ENCODE assay signal across 2 cellular contexts in genomic region chr6:25125736-25126135, GRCh38.
A peak's percentile ranks its signal among the peaks of the same experiment; 100 is the strongest.
TF ChIP-seq lines count a peak whose summit lies in the region.

No MANE protein-coding gene starts in this region.

TF ChIP-seq in HepG2, 621 proteins besides CTCF, POLR2A, EP300 and RAD21:
- TF ChIP-seq ZNF776 (CRISPR knock-in tag; IDR thresholded peaks at IDR 0.05) (no peak), HNF4A (CRISPR knock-in tag; IDR thresholded peaks at IDR 0.05) (peak; percentile 24; the same call in 1 of the 2 replicates)

TF ChIP-seq in K562, 482 proteins besides CTCF, POLR2A, EP300 and RAD21:
- TF ChIP-seq ZBTB9 (CRISPR knock-in tag; IDR thresholded peaks at IDR 0.05) = no peak
- TF ChIP-seq ZNF24 (IDR thresholded peaks at IDR 0.05) = no peak
- TF ChIP-seq MEF2D (tag; conservative IDR thresholded peaks at IDR 0.05; ENCODE audit: low read depth) = no peak
- TF ChIP-seq ZNF561 (CRISPR knock-in tag; conservative IDR thresholded peaks at IDR 0.05) = no peak
- no peak for TF ChIP-seq SREBF2 (CRISPR knock-in tag; IDR thresholded peaks at IDR 0.05)
- TF ChIP-seq ZFX (CRISPR knock-in tag; IDR thresholded peaks at IDR 0.05) = no peak
- TF ChIP-seq BCL6 (CRISPR knock-in tag; IDR thresholded peaks at IDR 0.05) = no peak
- TF ChIP-seq NFYB (IDR thresholded peaks at IDR 0.05; ENCODE audit: extremely low read depth, insufficient read length) = no peak
- TF ChIP-seq ELF1 (tag; IDR thresholded peaks at IDR 0.05) = no peak
- TF ChIP-seq NR2F6 (CRISPR knock-in tag; IDR thresholded peaks at IDR 0.05) = no peak
- TF ChIP-seq ZNF764 (CRISPR knock-in tag; IDR thresholded peaks at IDR 0.05; ENCODE audit: low read depth) = no peak
- no peak for TF ChIP-seq SMARCE1 (IDR thresholded peaks at IDR 0.05)
- TF ChIP-seq ETS1 (conservative IDR thresholded peaks at IDR 0.05; ENCODE audit: control insufficient read depth, low read depth, low read length) = no peak
- TF ChIP-seq ID3 (CRISPR knock-in tag; IDR thresholded peaks at IDR 0.05) = no peak
- no peak for TF ChIP-seq ID3 (tag; IDR thresholded peaks at IDR 0.05)
- no peak for TF ChIP-seq TOE1 (IDR thresholded peaks at IDR 0.05; ENCODE audit: borderline replicate concordance)
- no peak for TF ChIP-seq TOE1 (CRISPR knock-in tag; IDR thresholded peaks at IDR 0.05; ENCODE audit: borderline replicate concordance, low read depth)
- no peak for TF ChIP-seq ZNF12 (CRISPR knock-in tag; IDR thresholded peaks at IDR 0.05)
- TF ChIP-seq ZNF184 (CRISPR knock-in tag; IDR thresholded peaks at IDR 0.05) = no peak
- no peak for TF ChIP-seq CEBPB (tag; IDR thresholded peaks at IDR 0.05)
- TF ChIP-seq TBL1XR1 (IDR thresholded peaks at IDR 0.05; ENCODE audit: low read length in 2 of 2) = no peak
